1 cellular context compared by ENCODE assay signal in the genomic region with DNA sequence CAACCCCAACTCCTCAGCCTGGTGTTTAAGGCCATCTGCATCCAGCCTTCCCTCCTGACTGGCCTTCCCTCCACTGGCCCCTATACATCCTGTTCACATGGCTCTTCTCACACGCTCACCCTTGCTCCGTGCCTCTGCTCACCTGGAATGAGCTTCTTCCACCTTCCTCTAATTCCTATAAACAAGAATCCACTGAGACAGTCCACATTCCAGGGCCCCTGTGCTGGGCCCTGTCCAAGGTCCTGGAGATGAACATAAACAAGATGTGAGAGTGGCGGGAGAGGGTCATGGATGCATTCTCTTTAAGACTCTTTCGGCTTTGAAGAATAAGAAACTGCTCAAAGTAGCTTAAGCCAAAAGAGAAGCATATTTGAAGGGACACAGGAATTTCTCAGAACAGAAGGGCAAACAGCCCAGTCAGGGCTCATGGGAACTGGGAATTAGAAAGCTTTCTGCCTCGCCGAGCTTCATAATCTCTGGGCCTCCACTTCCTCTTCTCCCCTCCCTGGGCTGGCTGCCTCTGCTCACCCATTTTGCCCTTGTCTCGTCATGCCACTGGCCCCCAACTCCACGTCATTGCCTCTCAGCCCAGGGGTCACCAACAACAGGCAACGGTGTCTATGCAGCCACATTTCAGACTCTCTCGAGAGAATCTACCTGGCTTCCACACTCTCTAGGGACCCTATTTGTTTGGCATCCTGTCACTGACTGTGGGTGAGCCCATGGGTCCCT.
TF ChIP-seq lines count a peak whose summit lies in the region.

No MANE protein-coding gene starts in this region.

TF ChIP-seq in HepG2, 621 proteins besides CTCF, POLR2A, EP300 and RAD21 (continued from another document and continues in another):
- TF ChIP-seq, protein P1, sequence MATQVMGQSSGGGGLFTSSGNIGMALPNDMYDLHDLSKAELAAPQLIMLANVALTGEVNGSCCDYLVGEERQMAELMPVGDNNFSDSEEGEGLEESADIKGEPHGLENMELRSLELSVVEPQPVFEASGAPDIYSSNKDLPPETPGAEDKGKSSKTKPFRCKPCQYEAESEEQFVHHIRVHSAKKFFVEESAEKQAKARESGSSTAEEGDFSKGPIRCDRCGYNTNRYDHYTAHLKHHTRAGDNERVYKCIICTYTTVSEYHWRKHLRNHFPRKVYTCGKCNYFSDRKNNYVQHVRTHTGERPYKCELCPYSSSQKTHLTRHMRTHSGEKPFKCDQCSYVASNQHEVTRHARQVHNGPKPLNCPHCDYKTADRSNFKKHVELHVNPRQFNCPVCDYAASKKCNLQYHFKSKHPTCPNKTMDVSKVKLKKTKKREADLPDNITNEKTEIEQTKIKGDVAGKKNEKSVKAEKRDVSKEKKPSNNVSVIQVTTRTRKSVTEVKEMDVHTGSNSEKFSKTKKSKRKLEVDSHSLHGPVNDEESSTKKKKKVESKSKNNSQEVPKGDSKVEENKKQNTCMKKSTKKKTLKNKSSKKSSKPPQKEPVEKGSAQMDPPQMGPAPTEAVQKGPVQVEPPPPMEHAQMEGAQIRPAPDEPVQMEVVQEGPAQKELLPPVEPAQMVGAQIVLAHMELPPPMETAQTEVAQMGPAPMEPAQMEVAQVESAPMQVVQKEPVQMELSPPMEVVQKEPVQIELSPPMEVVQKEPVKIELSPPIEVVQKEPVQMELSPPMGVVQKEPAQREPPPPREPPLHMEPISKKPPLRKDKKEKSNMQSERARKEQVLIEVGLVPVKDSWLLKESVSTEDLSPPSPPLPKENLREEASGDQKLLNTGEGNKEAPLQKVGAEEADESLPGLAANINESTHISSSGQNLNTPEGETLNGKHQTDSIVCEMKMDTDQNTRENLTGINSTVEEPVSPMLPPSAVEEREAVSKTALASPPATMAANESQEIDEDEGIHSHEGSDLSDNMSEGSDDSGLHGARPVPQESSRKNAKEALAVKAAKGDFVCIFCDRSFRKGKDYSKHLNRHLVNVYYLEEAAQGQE (IDR thresholded peaks at IDR 0.05; ENCODE audit: borderline replicate concordance in 1 of 2, low read depth in 1 of 2, low read length in 2 of 2): peak; percentile 84 to 99
- TF ChIP-seq BRF2 (CRISPR knock-in tag; IDR thresholded peaks at IDR 0.05) (no peak), PAWR (CRISPR knock-in tag; IDR thresholded peaks at IDR 0.05; ENCODE audit: borderline replicate concordance) (no peak), PRDM15 (CRISPR knock-in tag; IDR thresholded peaks at IDR 0.05) (peak; percentile 54; the same call in 1 of the 2 replicates), ZNF235 (CRISPR knock-in tag; IDR thresholded peaks at IDR 0.05; ENCODE audit: borderline replicate concordance) (no peak), ZBTB34 (CRISPR knock-in tag; IDR thresholded peaks at IDR 0.05) (no peak), TOE1 (CRISPR knock-in tag; IDR thresholded peaks at IDR 0.05) (no peak), ZNF773 (CRISPR knock-in tag; IDR thresholded peaks at IDR 0.05; ENCODE audit: borderline replicate concordance) (peak; percentile 88; the same call in 1 of the 2 replicates), POLR2G (IDR thresholded peaks at IDR 0.05; ENCODE audit: low read depth, low read length) (no peak), ZFP62 (CRISPR knock-in tag; IDR thresholded peaks at IDR 0.05) (no peak), GPN1 (CRISPR knock-in tag; IDR thresholded peaks at IDR 0.05; ENCODE audit: borderline replicate concordance) (no peak), NCOA1 (CRISPR knock-in tag; IDR thresholded peaks at IDR 0.05) (no peak), NFE2L1 (CRISPR knock-in tag; IDR thresholded peaks at IDR 0.05; ENCODE audit: borderline replicate concordance) (no peak), ZSCAN29 (CRISPR knock-in tag; conservative IDR thresholded peaks at IDR 0.05) (no peak), ZNF263 (CRISPR knock-in tag; IDR thresholded peaks at IDR 0.05) (no peak), THYN1 (CRISPR knock-in tag; IDR thresholded peaks at IDR 0.05; ENCODE audit: borderline replicate concordance, low read depth) (no peak), GATAD2A (CRISPR knock-in tag; IDR thresholded peaks at IDR 0.05) (peak; percentile 58), ZSCAN30 (CRISPR knock-in tag; IDR thresholded peaks at IDR 0.05) (0 out of 2 replicates have a peak, but pooled peaks have one; percentile 57), KDM4B (CRISPR knock-in tag; IDR thresholded peaks at IDR 0.05) (peak; percentile 30; the same call in 1 of the 2 replicates), ZKSCAN1 (IDR thresholded peaks at IDR 0.05; ENCODE audit: low read length) (no peak), ZNF207 (IDR thresholded peaks at IDR 0.05; ENCODE audit: borderline replicate concordance) (no peak), ZNF205 (CRISPR knock-in tag; IDR thresholded peaks at IDR 0.05) (no peak), CENPT (CRISPR knock-in tag; IDR thresholded peaks at IDR 0.05; ENCODE audit: low read depth) (no peak), ZNF572 (CRISPR knock-in tag; IDR thresholded peaks at IDR 0.05) (no peak), AKNA (CRISPR knock-in tag; IDR thresholded peaks at IDR 0.05; ENCODE audit: borderline replicate concordance) (no peak; the same call in 1 of the 2 replicates), ZNF362 (CRISPR knock-in tag; IDR thresholded peaks at IDR 0.05; ENCODE audit: borderline replicate concordance) (no peak), SP2 (CRISPR knock-in tag; IDR thresholded peaks at IDR 0.05) (no peak), SALL1 (CRISPR knock-in tag; IDR thresholded peaks at IDR 0.05) (peak; percentile 70; the same call in 1 of the 2 replicates), PCBP1 (IDR thresholded peaks at IDR 0.05; ENCODE audit: borderline replicate concordance, low read depth, low read length) (no peak), ZNF446 (CRISPR knock-in tag; IDR thresholded peaks at IDR 0.05) (peak; percentile 71; the same call in 1 of the 2 replicates), ZNF562 (CRISPR knock-in tag; IDR thresholded peaks at IDR 0.05; ENCODE audit: borderline replicate concordance) (no peak), KLF16 (CRISPR knock-in tag; IDR thresholded peaks at IDR 0.05) (peak in 1 of 2 experiments; percentile 95; a peak in 2 of 4 replicates)
- TF ChIP-seq, protein P2, sequence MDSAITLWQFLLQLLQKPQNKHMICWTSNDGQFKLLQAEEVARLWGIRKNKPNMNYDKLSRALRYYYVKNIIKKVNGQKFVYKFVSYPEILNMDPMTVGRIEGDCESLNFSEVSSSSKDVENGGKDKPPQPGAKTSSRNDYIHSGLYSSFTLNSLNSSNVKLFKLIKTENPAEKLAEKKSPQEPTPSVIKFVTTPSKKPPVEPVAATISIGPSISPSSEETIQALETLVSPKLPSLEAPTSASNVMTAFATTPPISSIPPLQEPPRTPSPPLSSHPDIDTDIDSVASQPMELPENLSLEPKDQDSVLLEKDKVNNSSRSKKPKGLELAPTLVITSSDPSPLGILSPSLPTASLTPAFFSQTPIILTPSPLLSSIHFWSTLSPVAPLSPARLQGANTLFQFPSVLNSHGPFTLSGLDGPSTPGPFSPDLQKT (CRISPR knock-in tag; IDR thresholded peaks at IDR 0.05; ENCODE audit: borderline replicate concordance): no peak
- TF ChIP-seq, protein P3, sequence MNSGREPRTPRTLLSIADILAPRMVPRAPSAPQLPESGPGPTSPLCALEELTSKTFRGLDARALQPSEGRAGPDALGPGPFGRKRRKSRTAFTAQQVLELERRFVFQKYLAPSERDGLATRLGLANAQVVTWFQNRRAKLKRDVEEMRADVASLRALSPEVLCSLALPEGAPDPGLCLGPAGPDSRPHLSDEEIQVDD (CRISPR knock-in tag; IDR thresholded peaks at IDR 0.05; ENCODE audit: borderline replicate concordance): no peak
- TF ChIP-seq, protein P4, sequence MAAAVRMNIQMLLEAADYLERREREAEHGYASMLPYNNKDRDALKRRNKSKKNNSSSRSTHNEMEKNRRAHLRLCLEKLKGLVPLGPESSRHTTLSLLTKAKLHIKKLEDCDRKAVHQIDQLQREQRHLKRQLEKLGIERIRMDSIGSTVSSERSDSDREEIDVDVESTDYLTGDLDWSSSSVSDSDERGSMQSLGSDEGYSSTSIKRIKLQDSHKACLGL (CRISPR knock-in tag; IDR thresholded peaks at IDR 0.05): no peak; the same call in 1 of the 2 replicates
